20 cellular contexts compared by ENCODE assay signal in genomic region chr2:68936889-68937288, GRCh38.
DNase-seq lines count a peak whose midpoint lies in the region; ATAC-seq and TF ChIP-seq lines count a peak whose summit lies in the region.
"Had no signal": no experiment of that assay in that cellular context is flagged by ENCODE, and none has a peak within 500 bp of the region (broad histone marks: within the 10 kb centered on the region; RNA-seq: fewer than 3 reads in every experiment).

No MANE protein-coding gene starts in this region.

- POLR2A ChIA-PET in RWPE1 (lab: Yijun Ruan, JAX; ENCODE audit: low non-redundant PET): no interaction called here

- H3K36me3 Mint-ChIP-seq in stimulated activated naive B cell treated with anti-CD40 and anti-IgM and Interleukin-4, amounts not matched to agents 10 μg/mL and 1 μg/mL and 100 μg/mL, for 72 hours: peaks cover 4 to 5% of the 10 kb centered on the region in 2 donors
- H3K36me3 Mint-ChIP-seq: activated CD8-positive, alpha-beta memory T cell treated with anti-CD3 and anti-CD28 coated beads, Interleukin-2, amount 10 ng/mL, durations not matched to agents 7 days and 5 days had no signal

- CTCF ChIA-PET in RWPE1 (lab: Yijun Ruan, JAX): interaction anchor here (1.3 kb wide), 1 partner anchor 11 kb away, joined by 4 read pairs; no protein-coding TSS in a partner anchor

- H3K27ac ChIP-seq in RWPE1: peak overlapping the region; percentile 80
- H3K27ac ChIP-seq: left ventricle myocardium inferior had no signal

- peaks cover 0 to 4% of the 10 kb centered on the region in 2 donors for H3K4me1 Mint-ChIP-seq in stimulated activated naive B cell treated with anti-CD40 and anti-IgM and Interleukin-4, amounts not matched to agents 10 μg/mL and 1 μg/mL and 100 μg/mL, for 72 hours

- H3K27ac Mint-ChIP-seq in stimulated activated naive B cell treated with anti-CD40 and anti-IgM and Interleukin-4, amounts not matched to agents 10 μg/mL and 1 μg/mL and 100 μg/mL, for 72 hours: no peak overlapping the region
- H3K27ac Mint-ChIP-seq: activated CD4-positive, alpha-beta T cell treated with anti-CD3 and anti-CD28 coated beads for 36 hours; activated CD8-positive, alpha-beta memory T cell treated with anti-CD3 and anti-CD28 coated beads, Interleukin-2, amount 10 ng/mL, durations not matched to agents 7 days and 5 days; activated T-helper 2 cell treated with anti-CD3 and anti-CD28 coated beads, Interferon-gamma antibody, Interleukin-2, Interleukin-4, amounts not matched to agents 10 μg/mL and 5 μg/mL and 100 μg/mL, durations not matched to agents 14 hours and 24 hours and 36 hours had no signal

- peak; percentile 34 for DNase-seq in ELR (ENCODE audit: low read depth)
- DNase-seq in RWPE1 (ENCODE audit: low spot score): no peak
- peak; percentile 33 for DNase-seq in fibroblast of peridontal ligament (ENCODE audit: extremely low read depth)
- DNase-seq in stimulated activated naive B cell treated with anti-CD40 and anti-IgM and Interleukin-4, amounts not matched to agents 10 μg/mL and 1 μg/mL and 100 μg/mL, for 72 hours: no peak
- no peak for DNase-seq in DMS53 treated with DMSO at 0.1 percent for 48 hours (lab: John Stamatoyannopoulos, UW; ENCODE audit: unreplicated experiment)
- DNase-seq in cerebellar cortex (ENCODE audit: low spot score): no peak
- DNase-seq: activated CD4-positive, alpha-beta T cell treated with anti-CD3 and anti-CD28 coated beads for 36 hours; activated CD8-positive, alpha-beta memory T cell treated with anti-CD3 and anti-CD28 coated beads, Interleukin-2, amount 10 ng/mL, durations not matched to agents 7 days and 5 days; Calu3; GDM1; glutamatergic neuron; left ventricle myocardium inferior; NCI-H1048; NCI-H1930; RPMI8226; stimulated activated CD4-positive, alpha-beta T cell treated with anti-CD3 and anti-CD28 coated beads, Interleukin-15, amount 100 ng/mL, for 24 hours had no signal

- no peak for TF ChIP-seq CTCF in RWPE1 (conservative IDR thresholded peaks at IDR 0.05; ENCODE audit: low read depth)

- no peak overlapping the region for H3K4me3 Mint-ChIP-seq in stimulated activated naive B cell treated with anti-CD40 and anti-IgM and Interleukin-4, amounts not matched to agents 10 μg/mL and 1 μg/mL and 100 μg/mL, for 72 hours
- H3K4me3 Mint-ChIP-seq: activated CD4-positive, alpha-beta T cell treated with anti-CD3 and anti-CD28 coated beads for 36 hours; activated CD8-positive, alpha-beta memory T cell treated with anti-CD3 and anti-CD28 coated beads, Interleukin-2, amount 10 ng/mL, durations not matched to agents 7 days and 5 days had no signal

- peaks cover 24% of the 10 kb centered on the region in 2 donors for H3K27me3 Mint-ChIP-seq in stimulated activated naive B cell treated with anti-CD40 and anti-IgM and Interleukin-4, amounts not matched to agents 10 μg/mL and 1 μg/mL and 100 μg/mL, for 72 hours

- peak; percentile 41 to 64 for ATAC-seq in stimulated activated naive B cell treated with anti-CD40 and anti-IgM and Interleukin-4, amounts not matched to agents 10 μg/mL and 1 μg/mL and 100 μg/mL, for 72 hours (replicated peaks)
- no peak for ATAC-seq in GM21390 (IDR thresholded peaks at IDR 0.05; ENCODE audit: unreplicated experiment)
- ATAC-seq in GM18517 (IDR thresholded peaks at IDR 0.05; ENCODE audit: unreplicated experiment): no peak
- ATAC-seq: activated CD4-positive, alpha-beta T cell treated with anti-CD3 and anti-CD28 coated beads for 36 hours; activated CD8-positive, alpha-beta memory T cell treated with anti-CD3 and anti-CD28 coated beads, Interleukin-2, amount 10 ng/mL, durations not matched to agents 7 days and 5 days; K562 had no signal

- H3K9me3 Mint-ChIP-seq in stimulated activated naive B cell treated with anti-CD40 and anti-IgM and Interleukin-4, amounts not matched to agents 10 μg/mL and 1 μg/mL and 100 μg/mL, for 72 hours: peaks cover 10 to 13% of the 10 kb centered on the region in 2 donors
- H3K9me3 Mint-ChIP-seq: activated T-helper 2 cell treated with anti-CD3 and anti-CD28 coated beads, Interferon-gamma antibody, Interleukin-2, Interleukin-4, amounts not matched to agents 10 μg/mL and 5 μg/mL and 100 μg/mL, durations not matched to agents 14 hours and 24 hours and 36 hours had no signal

Comparison
In these comparisons a context has a peak if more than half of its experiments do, and no peak if none do; other contexts are left out.
1. DNase-seq: peak in ELR (single experiment) and fibroblast of peridontal ligament (single experiment); none in RWPE1 (single experiment), stimulated activated naive B cell treated with anti-CD40 and anti-IgM and Interleukin-4, amounts not matched to agents 10 μg/mL and 1 μg/mL and 100 μg/mL, for 72 hours (single experiment), DMS53 treated with DMSO at 0.1 percent for 48 hours (single experiment) and cerebellar cortex (single experiment).
2. ATAC-seq: peak in stimulated activated naive B cell treated with anti-CD40 and anti-IgM and Interleukin-4, amounts not matched to agents 10 μg/mL and 1 μg/mL and 100 μg/mL, for 72 hours (2 of 2); none in GM21390 (single experiment) and GM18517 (single experiment).